In the genomic region with DNA sequence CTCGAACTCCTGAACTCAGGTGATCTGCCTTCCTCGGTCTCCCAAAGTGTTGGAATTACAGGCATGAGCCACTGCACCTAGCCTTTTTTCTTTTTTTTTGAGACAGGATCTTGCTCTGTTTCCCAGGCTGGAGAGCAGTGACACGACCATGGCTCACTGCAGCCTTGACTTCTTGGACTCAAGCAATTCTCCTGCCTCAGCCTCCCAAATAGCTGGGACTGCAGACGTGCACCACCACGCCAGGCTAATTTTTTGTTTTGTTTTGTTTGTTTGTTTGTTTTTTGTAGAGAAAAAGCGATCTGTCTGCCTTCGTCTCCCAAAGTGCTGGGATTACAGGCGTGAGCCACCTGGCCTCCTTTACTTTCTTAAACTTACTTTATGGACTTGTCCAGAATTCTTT, we compare ENCODE assay signal across 2 cellular contexts.
TF ChIP-seq lines count a peak whose summit lies in the region.

No MANE protein-coding gene starts in this region.

TF ChIP-seq in WTC11, 78 proteins besides CTCF, POLR2A, EP300 and RAD21:
- TF ChIP-seq ZNF396 (CRISPR knock-in tag; IDR thresholded peaks at IDR 0.05; ENCODE audit: borderline replicate concordance) = no peak
- TF ChIP-seq, protein P1, sequence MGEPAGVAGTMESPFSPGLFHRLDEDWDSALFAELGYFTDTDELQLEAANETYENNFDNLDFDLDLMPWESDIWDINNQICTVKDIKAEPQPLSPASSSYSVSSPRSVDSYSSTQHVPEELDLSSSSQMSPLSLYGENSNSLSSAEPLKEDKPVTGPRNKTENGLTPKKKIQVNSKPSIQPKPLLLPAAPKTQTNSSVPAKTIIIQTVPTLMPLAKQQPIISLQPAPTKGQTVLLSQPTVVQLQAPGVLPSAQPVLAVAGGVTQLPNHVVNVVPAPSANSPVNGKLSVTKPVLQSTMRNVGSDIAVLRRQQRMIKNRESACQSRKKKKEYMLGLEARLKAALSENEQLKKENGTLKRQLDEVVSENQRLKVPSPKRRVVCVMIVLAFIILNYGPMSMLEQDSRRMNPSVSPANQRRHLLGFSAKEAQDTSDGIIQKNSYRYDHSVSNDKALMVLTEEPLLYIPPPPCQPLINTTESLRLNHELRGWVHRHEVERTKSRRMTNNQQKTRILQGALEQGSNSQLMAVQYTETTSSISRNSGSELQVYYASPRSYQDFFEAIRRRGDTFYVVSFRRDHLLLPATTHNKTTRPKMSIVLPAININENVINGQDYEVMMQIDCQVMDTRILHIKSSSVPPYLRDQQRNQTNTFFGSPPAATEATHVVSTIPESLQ (CRISPR knock-in tag; IDR thresholded peaks at IDR 0.05) = no peak
- TF ChIP-seq, protein P2, sequence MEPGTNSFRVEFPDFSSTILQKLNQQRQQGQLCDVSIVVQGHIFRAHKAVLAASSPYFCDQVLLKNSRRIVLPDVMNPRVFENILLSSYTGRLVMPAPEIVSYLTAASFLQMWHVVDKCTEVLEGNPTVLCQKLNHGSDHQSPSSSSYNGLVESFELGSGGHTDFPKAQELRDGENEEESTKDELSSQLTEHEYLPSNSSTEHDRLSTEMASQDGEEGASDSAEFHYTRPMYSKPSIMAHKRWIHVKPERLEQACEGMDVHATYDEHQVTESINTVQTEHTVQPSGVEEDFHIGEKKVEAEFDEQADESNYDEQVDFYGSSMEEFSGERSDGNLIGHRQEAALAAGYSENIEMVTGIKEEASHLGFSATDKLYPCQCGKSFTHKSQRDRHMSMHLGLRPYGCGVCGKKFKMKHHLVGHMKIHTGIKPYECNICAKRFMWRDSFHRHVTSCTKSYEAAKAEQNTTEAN (CRISPR knock-in tag; IDR thresholded peaks at IDR 0.05) = no peak
- no peak for TF ChIP-seq OVOL2 (CRISPR knock-in tag; IDR thresholded peaks at IDR 0.05; ENCODE audit: borderline replicate concordance)
- TF ChIP-seq ESRRA (CRISPR knock-in tag; IDR thresholded peaks at IDR 0.05; ENCODE audit: borderline replicate concordance) = no peak
- TF ChIP-seq ZNF671 (CRISPR knock-in tag; IDR thresholded peaks at IDR 0.05) = no peak

TF ChIP-seq in HepG2, 621 proteins besides CTCF, POLR2A, EP300 and RAD21:
- TF ChIP-seq ZNF607 (CRISPR knock-in tag; IDR thresholded peaks at IDR 0.05; ENCODE audit: borderline replicate concordance) (no peak), FOXA1 (IDR thresholded peaks at IDR 0.05) (no peak), FOXA1 (CRISPR knock-in tag; IDR thresholded peaks at IDR 0.05) (no peak), ZNF614 (CRISPR knock-in tag; IDR thresholded peaks at IDR 0.05; ENCODE audit: borderline replicate concordance) (no peak), SIN3A (IDR thresholded peaks at IDR 0.05; ENCODE audit: borderline replicate concordance, low read depth, low read length) (no peak), HOXA3 (CRISPR knock-in tag; IDR thresholded peaks at IDR 0.05) (no peak), ZNF709 (CRISPR knock-in tag; IDR thresholded peaks at IDR 0.05) (no peak), TIGD3 (CRISPR knock-in tag; IDR thresholded peaks at IDR 0.05; ENCODE audit: borderline replicate concordance) (no peak), ZNF451 (CRISPR knock-in tag; IDR thresholded peaks at IDR 0.05) (no peak), ZBTB3 (CRISPR knock-in tag; IDR thresholded peaks at IDR 0.05; ENCODE audit: borderline replicate concordance, low read depth) (no peak)
